20 cellular contexts compared by ENCODE assay signal in genomic region chr5:40355842-40356241, GRCh38.
"Had no signal": no experiment of that assay in that cellular context is flagged by ENCODE, and none has a peak within 500 bp of the region (broad histone marks: within the 10 kb centered on the region; RNA-seq: fewer than 3 reads in every experiment).

No MANE protein-coding gene starts in this region.

- DNase-seq: activated CD4-positive, alpha-beta T cell treated with anti-CD3 and anti-CD28 coated beads, Interleukin-2, amount 10 ng/mL, durations not matched to agents 7 days and 5 days; activated CD8-positive, alpha-beta T cell treated with anti-CD3 and anti-CD28 coated beads, Interleukin-2, amount 10 ng/mL, durations not matched to agents 7 days and 5 days; activated gamma-delta T cell; activated naive CD4-positive, alpha-beta T cell treated with anti-CD3 and anti-CD28 coated beads, Interleukin-2, amount 50 U/mL, for 16 hours; activated naive CD8-positive, alpha-beta T cell treated with anti-CD3 and anti-CD28 coated beads, Interleukin-2, amount 50 U/mL, for 24 hours; cerebellar nuclear complex; endodermal cell; esophagus squamous epithelium; gastrocnemius medialis; hippocampal formation; left ventricle myocardium superior; mesenchymal stem cell; stimulated activated CD4-positive, alpha-beta T cell treated with anti-CD3 and anti-CD28 coated beads, Interleukin-4, amount 100 ng/mL, for 1 hour; stimulated activated naive CD4-positive, alpha-beta T cell; T-helper 17 cell had no signal

- H3K27me3 ChIP-seq: esophagus squamous epithelium, gastrocnemius medialis, spleen had no signal

- H3K4me3 ChIP-seq: coronary artery, esophagus squamous epithelium, gastrocnemius medialis, spleen, thoracic aorta had no signal

- ATAC-seq: activated CD4-positive, CD25-positive, alpha-beta regulatory T cell treated with anti-CD3 and anti-CD28 coated beads, Interleukin-2, amount 50 U/mL, for 24 hours; activated CD8-positive, alpha-beta T cell treated with anti-CD3 and anti-CD28 coated beads, Interleukin-2, amount 10 ng/mL, durations not matched to agents 7 days and 5 days; activated naive CD8-positive, alpha-beta T cell treated with anti-CD3 and anti-CD28 coated beads, Interleukin-2, amount 50 U/mL, for 24 hours; T-helper 17 cell had no signal

- H3K4me1 ChIP-seq: esophagus squamous epithelium, gastrocnemius medialis had no signal

- H3K27ac ChIP-seq: coronary artery, esophagus squamous epithelium, gastrocnemius medialis, thoracic aorta, VCaP had no signal

- H3K9me3 ChIP-seq: esophagus squamous epithelium, gastrocnemius medialis, thoracic aorta had no signal

- H3K36me3 ChIP-seq: esophagus squamous epithelium, gastrocnemius medialis, spleen, thoracic aorta had no signal
